In genomic region chr22:37187891-37188761, GRCh38 we compare ENCODE assay signal across 8 cellular contexts. TPM values are rescaled to one million over a fixed set of nuclear protein-coding genes. Genes with fewer than 3 reads are reported as not detected.
A peak's percentile ranks its signal among the peaks of the same experiment; 100 is the strongest.
DNase-seq lines count a peak whose midpoint lies in the region; ATAC-seq and TF ChIP-seq lines count a peak whose summit lies in the region.

Gene C1QTNF6 (minus strand): TSS chr22:37188247. CDS start chr22:37188213, 34 bp downstream.

- no peak for ATAC-seq in activated T-cell treated with anti-CD3 and anti-CD28 coated beads, Interleukin-2, amount 50 U/mL, for 72 hours (replicated peaks in 1 of 2)
- no peak for ATAC-seq in central memory CD8-positive, alpha-beta T cell (replicated peaks; ENCODE audit: extremely low read depth, poor library complexity, severe bottlenecking)
- ATAC-seq in left colon (peak; percentile 63), GM19455 (IDR thresholded peaks at IDR 0.05; ENCODE audit: unreplicated experiment) (no peak)

- H3K27me3 Mint-ChIP-seq in activated T-cell treated with anti-CD3 and anti-CD28 coated beads, Interleukin-2, amount 50 U/mL, for 72 hours (ENCODE audit: low read depth), result no peaks in the 10 kb centered on the region
- no peaks in the 10 kb centered on the region for H3K27me3 Mint-ChIP-seq in central memory CD8-positive, alpha-beta T cell

- intact Hi-C loops in left colon (cut with DNase I, micrococcal nuclease) (no loop called here), tibial artery (cut with DNase I; ENCODE audit: low total_unique reads) (no loop called here)

- peak within 1 kb of the TSS; percentile 70 for H3K27ac Mint-ChIP-seq in activated T-cell treated with anti-CD3 and anti-CD28 coated beads, Interleukin-2, amount 50 U/mL, for 72 hours
- H3K27ac Mint-ChIP-seq in central memory CD8-positive, alpha-beta T cell (ENCODE audit: low read depth), result peak within 1 kb of the TSS; percentile 70

- no peak for DNase-seq in activated T-cell treated with anti-CD3 and anti-CD28 coated beads, Interleukin-2, amount 50 U/mL, for 72 hours
- DNase-seq in activated T-cell treated with anti-CD3 and anti-CD28 coated beads for 4 hours (no peak), left colon (peak in 1 of 2 donors; percentile 58), tibial artery (peak in 1 of 2 donors; percentile 65), GF-D8 (lab: John Stamatoyannopoulos, UW) (no peak), RPMI8226 (no peak)
- no peak for DNase-seq in central memory CD8-positive, alpha-beta T cell (ENCODE audit: low spot score in 2 of 2)

- peak within 1 kb of the TSS in 1 of 2 donors; percentile 22 for H3K4me3 Mint-ChIP-seq in activated T-cell treated with anti-CD3 and anti-CD28 coated beads, Interleukin-2, amount 50 U/mL, for 72 hours
- peak within 1 kb of the TSS; percentile 63 for H3K4me3 Mint-ChIP-seq in central memory CD8-positive, alpha-beta T cell

- H3K27ac ChIP-seq in tibial artery, result peak within 1 kb of the TSS; percentile 55 to 69

- peaks cover 0 to 29% (median 10%) of the 10 kb centered on the region in 4 donors for H3K4me1 ChIP-seq in tibial artery

- peaks cover 2 to 8% of the 10 kb centered on the region in 2 donors for H3K36me3 Mint-ChIP-seq in activated T-cell treated with anti-CD3 and anti-CD28 coated beads, Interleukin-2, amount 50 U/mL, for 72 hours (ENCODE audit: insufficient read depth in 2 of 2)
- peaks cover 3% of the 10 kb centered on the region for H3K36me3 Mint-ChIP-seq in central memory CD8-positive, alpha-beta T cell (ENCODE audit: insufficient read depth)

- no peaks in the 10 kb centered on the region for H3K9me3 Mint-ChIP-seq in activated T-cell treated with anti-CD3 and anti-CD28 coated beads, Interleukin-2, amount 50 U/mL, for 72 hours
- no peaks in the 10 kb centered on the region for H3K9me3 Mint-ChIP-seq in central memory CD8-positive, alpha-beta T cell

- H3K9me3 ChIP-seq in tibial artery, result no peaks in the 10 kb centered on the region

- H3K36me3 ChIP-seq in tibial artery, result no peaks in the 10 kb centered on the region

- no peak for TF ChIP-seq CTCF in tibial artery (IDR thresholded peaks at IDR 0.05)

- peak within 1 kb of the TSS; percentile 26 to 38 for H3K4me3 ChIP-seq in tibial artery

- H3K27me3 ChIP-seq in tibial artery, result peaks cover 0 to 14% of the 10 kb centered on the region in 2 donors

- peaks cover 50% of the 10 kb centered on the region for H3K4me1 Mint-ChIP-seq in activated T-cell treated with anti-CD3 and anti-CD28 coated beads, Interleukin-2, amount 50 U/mL, for 72 hours (ENCODE audit: low read depth)
- peaks cover 62% of the 10 kb centered on the region for H3K4me1 Mint-ChIP-seq in central memory CD8-positive, alpha-beta T cell

RNA-seq across cellular contexts. Expression of gene C1QTNF6, which starts in this region (rescaled TPM):
- total RNA-seq in activated T-cell treated with anti-CD3 and anti-CD28 coated beads, Interleukin-2, amount 50 U/mL, for 72 hours, result 10 to 100 TPM; 22.7 to 30.0 TPM
- 10 to 100 TPM in 1 of 2 donors, 1 to 10 TPM in 1; 9.9 to 14.2 TPM for total RNA-seq in left colon
